8 cellular contexts compared by ENCODE assay signal in the genomic region with DNA sequence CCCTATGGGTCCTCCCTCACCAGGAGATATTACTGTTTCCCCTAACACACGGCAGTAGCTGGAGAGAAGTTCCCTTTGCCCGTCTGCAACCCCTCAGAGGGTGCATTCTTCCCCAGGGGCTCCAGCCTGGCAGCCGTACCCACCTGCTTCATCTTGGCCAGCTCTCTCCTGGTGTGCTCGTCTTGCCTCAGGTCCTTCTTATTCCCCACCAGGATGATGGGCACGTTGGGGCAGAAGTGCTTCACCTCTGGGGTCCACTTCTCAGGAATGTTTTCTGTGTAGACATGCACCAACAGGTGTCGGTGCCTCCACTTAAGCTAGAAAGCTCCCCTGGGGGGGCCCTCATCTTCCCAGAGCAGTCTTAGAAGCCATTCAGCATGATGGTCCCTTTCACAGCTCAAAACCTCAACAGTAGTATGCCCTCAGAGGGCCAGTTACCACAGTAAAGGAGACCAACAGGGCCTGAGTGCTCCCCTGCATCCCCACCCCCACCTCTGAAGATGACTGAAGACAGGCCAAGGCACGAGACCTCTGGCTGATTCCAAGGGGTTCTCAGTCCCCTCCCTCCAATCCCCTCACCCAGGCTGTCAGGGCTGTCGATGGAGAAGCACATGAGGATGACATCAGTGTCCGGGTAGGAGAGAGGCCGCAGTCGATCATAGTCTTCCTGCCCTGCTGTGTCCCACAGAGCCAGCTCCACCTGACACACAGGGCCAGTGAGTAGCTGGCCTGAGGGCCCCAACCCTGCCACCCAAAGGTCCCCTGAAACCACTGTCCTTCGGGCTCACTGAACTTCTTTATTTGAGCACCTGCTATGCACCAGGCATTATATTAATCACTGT.
DNase-seq lines count a peak whose midpoint lies in the region; ATAC-seq and TF ChIP-seq lines count a peak whose summit lies in the region.

No MANE protein-coding gene starts in this region.

- H3K9me3 ChIP-seq in stomach smooth muscle (ENCODE audit: control insufficient read depth in 2 of 2, low read length in 2 of 2) = no peaks in the 10 kb centered on the region

- H3K27ac Mint-ChIP-seq in T-helper 2 cell treated with Interferon-gamma antibody and Interleukin-4, amounts not matched to agents 5 μg/mL and 100 μg/mL, for 36 hours = peak overlapping the region; percentile 79
- peak overlapping the region; percentile 88 for H3K27ac Mint-ChIP-seq in activated naive CD8-positive, alpha-beta T cell
- H3K27ac Mint-ChIP-seq in memory B cell = peak overlapping the region; percentile 22

- H3K4me3 ChIP-seq in stomach smooth muscle (ENCODE audit: low read length in 2 of 2) (no peak overlapping the region), brain microvascular endothelial cell (ENCODE audit: low read depth, low read length) (no peak overlapping the region)

- no peaks in the 10 kb centered on the region for H3K27me3 ChIP-seq in stomach smooth muscle (ENCODE audit: control insufficient read depth in 1 of 2, insufficient read depth in 2 of 2, low read length in 2 of 2)
- H3K27me3 ChIP-seq in brain microvascular endothelial cell (replicated peaks) = no peaks in the 10 kb centered on the region

- H3K36me3 Mint-ChIP-seq in T-helper 2 cell treated with Interferon-gamma antibody and Interleukin-4, amounts not matched to agents 5 μg/mL and 100 μg/mL, for 36 hours (ENCODE audit: low read depth) = peaks cover 32% of the 10 kb centered on the region
- H3K36me3 Mint-ChIP-seq in activated naive CD8-positive, alpha-beta T cell = no peaks in the 10 kb centered on the region
- no peaks in the 10 kb centered on the region for H3K36me3 Mint-ChIP-seq in memory B cell

- H3K4me1 Mint-ChIP-seq in T-helper 2 cell treated with Interferon-gamma antibody and Interleukin-4, amounts not matched to agents 5 μg/mL and 100 μg/mL, for 36 hours (ENCODE audit: low read depth) = peaks cover 63% of the 10 kb centered on the region
- H3K4me1 Mint-ChIP-seq in activated naive CD8-positive, alpha-beta T cell (ENCODE audit: low read depth) = peaks cover 64% of the 10 kb centered on the region
- H3K4me1 Mint-ChIP-seq in memory B cell = peaks cover 56% of the 10 kb centered on the region

- TF ChIP-seq CTCF in brain microvascular endothelial cell (IDR thresholded peaks at IDR 0.05; ENCODE audit: low read depth, low read length, missing control alignments) = no peak

- ATAC-seq in memory B cell (ENCODE audit: low read depth) = no peak

- peaks cover 78% of the 10 kb centered on the region for H3K4me1 ChIP-seq in stomach smooth muscle (ENCODE audit: control insufficient read depth, insufficient read depth, low read length)

- H3K27ac ChIP-seq in stomach smooth muscle (ENCODE audit: low read length) (peak overlapping the region; percentile 53), brain microvascular endothelial cell (no peak overlapping the region)

- no peaks in the 10 kb centered on the region for H3K9me3 Mint-ChIP-seq in T-helper 2 cell treated with Interferon-gamma antibody and Interleukin-4, amounts not matched to agents 5 μg/mL and 100 μg/mL, for 36 hours
- no peaks in the 10 kb centered on the region for H3K9me3 Mint-ChIP-seq in activated naive CD8-positive, alpha-beta T cell (ENCODE audit: low read depth)
- no peaks in the 10 kb centered on the region for H3K9me3 Mint-ChIP-seq in memory B cell

- in situ Hi-C loops in brain microvascular endothelial cell (cut with HindIII; ENCODE audit: low pct_ligation_motif_present, low sequenced_read_pairs) = no loop called here

- H3K9ac ChIP-seq in stomach smooth muscle (ENCODE audit: low read length in 2 of 2) = peak overlapping the region; percentile 17 to 36

- H3K36me3 ChIP-seq in stomach smooth muscle (ENCODE audit: control insufficient read depth in 2 of 2, insufficient read depth in 2 of 2, low read length in 2 of 2) (peaks cover 22 to 31% of the 10 kb centered on the region in 2 donors), brain microvascular endothelial cell (replicated peaks) (peaks cover 53% of the 10 kb centered on the region)

- peak overlapping the region; percentile 47 for H3K4me3 Mint-ChIP-seq in T-helper 2 cell treated with Interferon-gamma antibody and Interleukin-4, amounts not matched to agents 5 μg/mL and 100 μg/mL, for 36 hours
- H3K4me3 Mint-ChIP-seq in activated naive CD8-positive, alpha-beta T cell = no peak overlapping the region
- H3K4me3 Mint-ChIP-seq in memory B cell = no peak overlapping the region

- no peak for DNase-seq in T-helper 2 cell treated with Interferon-gamma antibody and Interleukin-4, amounts not matched to agents 5 μg/mL and 100 μg/mL, for 36 hours (ENCODE audit: low spot score)
- DNase-seq in T-helper 2 cell (no peak), memory B cell (ENCODE audit: low spot score in 2 of 2) (no peak), brain microvascular endothelial cell (no peak), GDM1 (lab: John Stamatoyannopoulos, UW) (no peak), NCI-H1105 treated with DMSO at 0.1 percent for 48 hours (lab: John Stamatoyannopoulos, UW) (no peak)

- no peaks in the 10 kb centered on the region for H3K27me3 Mint-ChIP-seq in T-helper 2 cell treated with Interferon-gamma antibody and Interleukin-4, amounts not matched to agents 5 μg/mL and 100 μg/mL, for 36 hours (ENCODE audit: low read depth)
- no peaks in the 10 kb centered on the region for H3K27me3 Mint-ChIP-seq in activated naive CD8-positive, alpha-beta T cell
- H3K27me3 Mint-ChIP-seq in memory B cell = no peaks in the 10 kb centered on the region

Comparison
In these comparisons a context has a peak if more than half of its experiments do, and no peak if none do; other contexts are left out.
1. H3K27ac Mint-ChIP-seq: peak in every context shown above with its lines; median percentile 88 in activated naive CD8-positive, alpha-beta T cell; 79 in T-helper 2 cell treated with Interferon-gamma antibody and Interleukin-4, amounts not matched to agents 5 μg/mL and 100 μg/mL, for 36 hours; 22 in memory B cell.